Comparison of ENCODE assay signal across 21 cellular contexts in genomic region chr4:61866357-61867030, GRCh38.
"Had no signal": no experiment of that assay in that cellular context is flagged by ENCODE, and none has a peak within 500 bp of the region (broad histone marks: within the 10 kb centered on the region; RNA-seq: fewer than 3 reads in every experiment).

No MANE protein-coding gene starts in this region.

- H3K9me3 Mint-ChIP-seq: nephron progenitor cell, type B pancreatic cell had no signal

- H3K36me3 Mint-ChIP-seq: naive B cell; stimulated activated effector memory CD8-positive, alpha-beta T cell treated with anti-CD3 and anti-CD28 coated beads, Interleukin-12 subunit alpha, Interleukin-12 subunit beta, amount 100 ng/mL, for 72 hours had no signal

- H3K27me3 Mint-ChIP-seq: naive B cell, type B pancreatic cell had no signal

- H3K4me3 Mint-ChIP-seq: naive B cell; nephron progenitor cell; stimulated activated effector memory CD8-positive, alpha-beta T cell treated with anti-CD3 and anti-CD28 coated beads, Interleukin-12 subunit alpha, Interleukin-12 subunit beta, amount 100 ng/mL, for 72 hours; type B pancreatic cell had no signal

- H3K27ac Mint-ChIP-seq: naive B cell; nephron progenitor cell; stimulated activated effector memory CD8-positive, alpha-beta T cell treated with anti-CD3 and anti-CD28 coated beads, Interleukin-12 subunit alpha, Interleukin-12 subunit beta, amount 100 ng/mL, for 72 hours; type B pancreatic cell had no signal

- H3K79me2 ChIP-seq: parathyroid adenoma had no signal

- H2AFZ ChIP-seq: parathyroid adenoma had no signal

- H3K27ac ChIP-seq: dorsolateral prefrontal cortex, heart left ventricle, parathyroid adenoma, prostate gland, right lobe of liver, suprapubic skin, thyroid gland had no signal

- DNase-seq: dorsolateral prefrontal cortex; effector CD8-positive, alpha-beta T cell; foreskin melanocyte; heart left ventricle; hippocampal formation; left colon; left ventricle myocardium superior; mesenchymal stem cell; naive B cell; nephron progenitor cell; right lobe of liver; stimulated activated CD4-positive, alpha-beta T cell treated with anti-CD3 and anti-CD28 coated beads, Interleukin-4, amount 100 ng/mL, for 1 hour; stimulated activated CD8-positive, alpha-beta memory T cell treated with anti-CD3 and anti-CD28 coated beads, Interleukin-4, amount 100 ng/mL, for 48 hours; stimulated activated naive CD8-positive, alpha-beta T cell treated with anti-CD3 and anti-CD28 coated beads, Interleukin-15, Interleukin-2, amounts not matched to agents 100 U/mL and 50 U/mL, for 24 hours; thyroid gland had no signal

- H3K36me3 ChIP-seq: heart left ventricle, prostate gland, right lobe of liver, suprapubic skin, thyroid gland had no signal

- H3K4me3 ChIP-seq: dorsolateral prefrontal cortex, heart left ventricle, lung, prostate gland, right lobe of liver, suprapubic skin, thyroid gland had no signal

- H3K4me1 ChIP-seq: heart left ventricle, parathyroid adenoma, prostate gland, right lobe of liver, suprapubic skin, thyroid gland had no signal

- H3K4me1 Mint-ChIP-seq: naive B cell; nephron progenitor cell; stimulated activated effector memory CD8-positive, alpha-beta T cell treated with anti-CD3 and anti-CD28 coated beads, Interleukin-12 subunit alpha, Interleukin-12 subunit beta, amount 100 ng/mL, for 72 hours had no signal

- H3K9ac ChIP-seq: parathyroid adenoma had no signal

- ATAC-seq: heart left ventricle; left colon; left ventricle myocardium superior; right lobe of liver; stimulated activated effector memory CD8-positive, alpha-beta T cell treated with anti-CD3 and anti-CD28 coated beads, Interleukin-12 subunit alpha, Interleukin-12 subunit beta, amount 100 ng/mL, for 72 hours; stimulated activated naive CD8-positive, alpha-beta T cell treated with anti-CD3 and anti-CD28 coated beads, Interleukin-15, Interleukin-2, amounts not matched to agents 100 U/mL and 50 U/mL, for 24 hours had no signal

- H3K27me3 ChIP-seq: dorsolateral prefrontal cortex, heart left ventricle, right lobe of liver, suprapubic skin, thyroid gland had no signal

- H3K9me3 ChIP-seq: heart left ventricle, prostate gland, right lobe of liver, suprapubic skin, thyroid gland had no signal
